Comparison of ENCODE assay signal across 24 cellular contexts in the genomic region with DNA sequence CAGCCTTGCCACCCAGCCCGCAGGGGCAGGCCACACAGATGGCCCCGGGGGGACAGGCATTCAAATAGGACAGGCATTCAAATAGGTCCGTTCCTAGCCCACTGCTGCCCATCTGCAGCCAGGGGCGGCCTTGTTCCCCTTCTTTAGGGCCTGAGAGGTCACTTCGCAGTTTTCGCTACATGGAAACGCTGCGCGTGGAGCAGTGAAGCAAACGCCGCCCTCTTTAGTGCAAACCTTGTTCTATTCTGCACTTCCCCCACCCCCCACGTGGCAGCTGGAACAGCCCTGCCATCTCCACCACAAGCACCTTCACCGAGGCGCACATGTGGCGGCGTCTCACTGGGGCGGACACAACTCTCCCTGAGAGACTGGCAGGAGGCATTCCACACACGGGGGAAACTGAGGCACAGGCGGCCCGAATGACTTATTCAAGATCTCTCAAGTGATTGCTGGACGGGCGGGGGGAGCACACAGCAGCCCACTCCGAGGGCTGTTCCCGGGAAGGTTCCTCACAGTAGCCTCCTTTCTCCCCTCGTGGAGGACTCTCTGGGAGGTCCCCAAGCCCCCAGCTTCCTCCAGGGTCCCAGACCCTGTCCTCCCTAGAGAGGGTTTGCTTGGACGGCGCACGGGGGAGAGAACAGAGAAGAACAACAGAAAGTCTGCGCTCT. TPM values are rescaled to one million over a fixed set of nuclear protein-coding genes. Genes with fewer than 3 reads are reported as not detected.
DNase-seq lines count a peak whose midpoint lies in the region; ATAC-seq, FAIRE-seq and TF ChIP-seq lines count a peak whose summit lies in the region.
"Had no signal": no experiment of that assay in that cellular context is flagged by ENCODE, and none has a peak within 500 bp of the region (broad histone marks: within the 10 kb centered on the region; RNA-seq: fewer than 3 reads in every experiment).

No MANE protein-coding gene starts in this region.

- peaks cover 9% of the 10 kb centered on the region; the same call in 1 of the 2 replicates for H4K20me1 ChIP-seq in K562 (replicated peaks; ENCODE audit: control insufficient read depth, insufficient read depth, low read length)

- H3K27ac ChIP-seq in K562 (ENCODE audit: extremely low read depth, low read depth, low read length) (no peak overlapping the region), tibial artery (no peak overlapping the region), left lung (no peak overlapping the region)
- H3K27ac ChIP-seq: neural progenitor cell, VCaP had no signal

- peaks cover 7 to 21% of the 10 kb centered on the region in 2 experiments; a peak in 4 of 5 replicates for H3K4me1 ChIP-seq in K562 (replicated peaks in 1 of 2; ENCODE audit: control insufficient read depth in 2 of 2, insufficient read depth in 2 of 2, low read length in 2 of 2)
- peaks cover 0 to 10% (median 5%) of the 10 kb centered on the region in 4 donors for H3K4me1 ChIP-seq in tibial artery
- H3K4me1 ChIP-seq in left lung: no peaks in the 10 kb centered on the region

- POLR2A ChIA-PET in K562 (lab: Yijun Ruan, JAX): interaction anchor here (0.8 kb wide), 1 partner anchor 9 kb away, joined by 3 read pairs; no protein-coding TSS in a partner anchor

- H3K79me2 ChIP-seq in K562 (ENCODE audit: control insufficient read depth, insufficient read depth, low read length): no peaks in the 10 kb centered on the region

- no peaks in the 10 kb centered on the region for H3K9me1 ChIP-seq in K562 (ENCODE audit: control insufficient read depth, insufficient read depth, low read length)

- TF ChIP-seq EP300 in K562 (IDR thresholded peaks at IDR 0.05; ENCODE audit: low read length): no peak

- H2AFZ ChIP-seq in K562 (ENCODE audit: low read depth, low read length): no peak overlapping the region

- peak overlapping the region in 1 of 2 experiments; percentile 67; a peak in 2 of 4 replicates for H3K9ac ChIP-seq in K562 (ENCODE audit: insufficient read depth in 1 of 2, low read depth in 2 of 2, low read length in 2 of 2)
- H3K9ac ChIP-seq: neural progenitor cell had no signal

- no peak overlapping the region for H3K4me2 ChIP-seq in K562 (ENCODE audit: insufficient read depth, low read length)
- H3K4me2 ChIP-seq: neural progenitor cell had no signal

- CTCF ChIA-PET in K562 (lab: Yijun Ruan, JAX; ENCODE audit: low intra/inter-chr PET ratio): no interaction called here

- no TSS peak for BruUV-seq in K562 (replicated peaks; lab: Mats Ljungman, UMichigan)

- TF ChIP-seq CTCF in K562 (IDR thresholded peaks at IDR 0.05 in 2 of 3, conservative IDR thresholded peaks at IDR 0.05 in 1 of 3; ENCODE audit: insufficient read depth in 2 of 3, low read depth in 1 of 3, low read length in 3 of 3): no peak
- no peak for TF ChIP-seq CTCF in tibial artery (IDR thresholded peaks at IDR 0.05)
- no peak for TF ChIP-seq CTCF in left lung (IDR thresholded peaks at IDR 0.05)

- H3K27me3 ChIP-seq in K562 (ENCODE audit: control insufficient read depth in 2 of 2, insufficient read depth in 2 of 2, low read length in 2 of 2) (peaks cover 37 to 63% of the 10 kb centered on the region in 2 experiments), tibial artery (peaks cover 0 to 34% of the 10 kb centered on the region in 2 donors), left lung (peaks cover 0 to 4% of the 10 kb centered on the region in 2 donors)
- H3K27me3 ChIP-seq: neural progenitor cell had no signal

- no peak for FAIRE-seq in K562 (lab: Jason Lieb, UNC)

- no peaks in the 10 kb centered on the region for H3K36me3 ChIP-seq in K562 (ENCODE audit: control insufficient read depth, insufficient read depth, low read length)
- no peaks in the 10 kb centered on the region for H3K36me3 ChIP-seq in tibial artery
- H3K36me3 ChIP-seq in left lung: no peaks in the 10 kb centered on the region
- H3K36me3 ChIP-seq: neural progenitor cell had no signal

- no peak overlapping the region for H3K4me3 ChIP-seq in K562
- H3K4me3 ChIP-seq in tibial artery: no peak overlapping the region
- no peak overlapping the region for H3K4me3 ChIP-seq in left lung
- H3K4me3 ChIP-seq: neural progenitor cell, skin epidermis had no signal

- WGBS in K562 (ENCODE audit: insufficient coverage, low coverage, missing lambda C conversion rate): 5% methylated on average over 21 of the region's 29 CpGs

- intact Hi-C loops in K562 (cut with micrococcal nuclease) (no loop called here), posterior cingulate gyrus (cut with DNase I) (loop anchor here (2.0 kb wide), 1 partner anchor 23 kb away; no protein-coding TSS in a partner anchor), tibial artery (cut with DNase I; ENCODE audit: low total_unique reads) (no loop called here), left lung (cut with DNase I) (no loop called here)

- TF ChIP-seq POLR2A in K562 (conservative IDR thresholded peaks at IDR 0.05): no peak

- ATAC-seq in K562 (no peak), HG03095 (IDR thresholded peaks at IDR 0.05; ENCODE audit: unreplicated experiment) (no peak), GM18498 (IDR thresholded peaks at IDR 0.05; ENCODE audit: unreplicated experiment) (no peak), left lung (no peak)
- ATAC-seq: activated naive CD8-positive, alpha-beta T cell treated with anti-CD3 and anti-CD28 coated beads, Interleukin-2, amount 50 U/mL, for 24 hours; activated T-cell treated with anti-CD3 and anti-CD28 coated beads, Interleukin-2, amount 50 U/mL, for 4 hours; PC-3; Right ventricle myocardium inferior had no signal

- in situ Hi-C loops in K562 (cut with MboI): no loop called here

- no peak for TF ChIP-seq RAD21 in K562 (CRISPR knock-in tag; conservative IDR thresholded peaks at IDR 0.05 in 1 of 2, IDR thresholded peaks at IDR 0.05 in 1 of 2)

- DNase-seq in K562 (ENCODE audit: extremely low read depth in 1 of 4, low spot score in 3 of 4) (no peak), inferior parietal cortex (ENCODE audit: extremely low spot score) (peak; percentile 53), posterior cingulate gyrus (peak in 8 of 10 donors; percentile 40 to 94 (median 68)), tibial artery (no peak), left lung (no peak)
- DNase-seq: activated CD4-positive, alpha-beta T cell treated with anti-CD3 and anti-CD28 coated beads, Interleukin-2, amount 10 ng/mL, durations not matched to agents 24 days and 14 days; activated gamma-delta T cell treated with Interleukin-2 at 50 U/mL for 16 hours; activated naive CD8-positive, alpha-beta T cell treated with anti-CD3 and anti-CD28 coated beads, Interleukin-2, amount 50 U/mL, for 24 hours; activated T-cell treated with anti-CD3 and anti-CD28 coated beads, Interleukin-2, amount 50 U/mL, for 4 hours; IMR-90; mammary epithelial cell; NCI-H1048; NCI-H187; NCI-H2171; NCI-H524 treated with DMSO at 0.1 percent for 48 hours; NK-92 treated with Interleukin-12 subunit alpha and Interleukin-12 subunit beta, amount 100 ng/mL, for 24 hours; PC-3 had no signal

- H3K9me3 ChIP-seq in K562 (replicated peaks; ENCODE audit: control insufficient read depth, insufficient read depth, low read depth, low read length) (no peaks in the 10 kb centered on the region), tibial artery (no peaks in the 10 kb centered on the region), left lung (no peaks in the 10 kb centered on the region)

TF ChIP-seq in K562, 482 proteins besides CTCF, POLR2A, EP300 and RAD21 (continues in another document):
- TF ChIP-seq ZNF253 (CRISPR knock-in tag; conservative IDR thresholded peaks at IDR 0.05) (no peak), MCM2 (IDR thresholded peaks at IDR 0.05; ENCODE audit: low read depth) (no peak), BCOR (IDR thresholded peaks at IDR 0.05) (peak; percentile 40; the same call in 1 of the 2 replicates)
- TF ChIP-seq, protein P1, sequence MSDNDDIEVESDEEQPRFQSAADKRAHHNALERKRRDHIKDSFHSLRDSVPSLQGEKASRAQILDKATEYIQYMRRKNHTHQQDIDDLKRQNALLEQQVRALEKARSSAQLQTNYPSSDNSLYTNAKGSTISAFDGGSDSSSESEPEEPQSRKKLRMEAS (CRISPR knock-in tag; IDR thresholded peaks at IDR 0.05): peak; percentile 24; the same call in 1 of the 2 replicates

RNA-seq across cellular contexts. Expression of gene FA2H, which starts 26.4 kb away (rescaled TPM):
- total RNA-seq in K562 (2011; cell fraction: chromatin; rRNA removed; ENCODE audit: low replicate concordance): not detected in 2 replicates
- not detected in 2 replicates for total RNA-seq in K562 (2011; cell fraction: nucleolus; rRNA removed)
- total RNA-seq in K562 (2011; cell fraction: nucleoplasm; rRNA removed): not detected in 2 replicates
- total RNA-seq in K562 (2014; rRNA removed) (not detected in 2 replicates), K562 (2014; rRNA removed; fragmentation: Illumina TruSeq; extraction: Trizol) (not detected in 2 replicates), K562 (2015; rRNA removed; fragmentation: Illumina TruSeq; extraction: Trizol) (not detected in 2 replicates), K562 (2021) (not detected in 2 replicates), left lung (1 to 10 TPM; 6.5 to 7.3 TPM)
- polyA plus RNA-seq in K562 (2011; rRNA removed) (not detected in 2 replicates), K562 (2014; fragmentation: Illumina TruSeq; extraction: Trizol) (not detected in 2 replicates), K562 (2014; fragmentation: Nextera tagmentation; extraction: Ambion mirVana) (not detected), K562 (2014; rRNA removed) (not detected in 2 replicates)
- not detected in 2 replicates for polyA plus RNA-seq in K562 (2011; cell fraction: cytosol; rRNA removed)
- not detected in 2 replicates for polyA plus RNA-seq in K562 (2011; cell fraction: nucleus; rRNA removed)
- polyA plus RNA-seq in K562 (2012): not detected in 2 replicates
- not detected in 2 replicates for polyA minus RNA-seq in K562 (2011; rRNA and poly(A)+ RNA removed)
- polyA minus RNA-seq in K562 (2011; cell fraction: cytosol; rRNA and poly(A)+ RNA removed): not detected in 2 replicates
- polyA minus RNA-seq in K562 (2011; cell fraction: nucleus; rRNA and poly(A)+ RNA removed): not detected in 2 replicates
- total RNA-seq: activated CD4-positive, alpha-beta T cell treated with anti-CD3 and anti-CD28 coated beads, Interleukin-2, amount 10 ng/mL, durations not matched to agents 24 days and 14 days; Daoy; IMR-90; mammary epithelial cell had no signal
- polyA plus RNA-seq: IMR-90 had no signal

RNA-seq across cellular contexts. Expression of gene MLKL, which starts 47.5 kb away (rescaled TPM):
- total RNA-seq in K562 (2011; cell fraction: chromatin; rRNA removed; ENCODE audit: low replicate concordance): 4.5 and 5.4 TPM in 2 replicates
- 2.3 and 3.6 TPM in 2 replicates for total RNA-seq in K562 (2011; cell fraction: nucleolus; rRNA removed)
- 3.8 and 4.8 TPM in 2 replicates for total RNA-seq in K562 (2011; cell fraction: nucleoplasm; rRNA removed)
- 5.0 and 8.9 TPM in 2 replicates for total RNA-seq in K562 (2014; rRNA removed)
- total RNA-seq in K562 (2014; rRNA removed; fragmentation: Illumina TruSeq; extraction: Trizol): 4.2 and 4.3 TPM in 2 replicates
- total RNA-seq in K562 (2015; rRNA removed; fragmentation: Illumina TruSeq; extraction: Trizol): 5.9 and 6.1 TPM in 2 replicates
- 5.1 and 5.6 TPM in 2 replicates for total RNA-seq in K562 (2021)
- 1.9 and 5.8 TPM in 2 replicates for polyA plus RNA-seq in K562 (2011; rRNA removed)
- 1.0 and 2.2 TPM in 2 replicates for polyA plus RNA-seq in K562 (2011; cell fraction: cytosol; rRNA removed)
- 7.8 and 17.0 TPM in 2 replicates for polyA plus RNA-seq in K562 (2011; cell fraction: nucleus; rRNA removed)
- 5.6 and 7.1 TPM in 2 replicates for polyA plus RNA-seq in K562 (2012)
- 4.1 and 5.4 TPM in 2 replicates for polyA plus RNA-seq in K562 (2014; fragmentation: Illumina TruSeq; extraction: Trizol)
- polyA plus RNA-seq in K562 (2014; fragmentation: Nextera tagmentation; extraction: Ambion mirVana): 1 to 10 TPM; 1.6 to 2.1 TPM
- 4.8 and 5.8 TPM in 2 replicates for polyA plus RNA-seq in K562 (2014; rRNA removed)
- 1.5 and 5.0 TPM in 2 replicates for polyA minus RNA-seq in K562 (2011; rRNA and poly(A)+ RNA removed)
- polyA minus RNA-seq in K562 (2011; cell fraction: cytosol; rRNA and poly(A)+ RNA removed): 1.7 and 3.9 TPM in 2 replicates
- 2.2 and 5.8 TPM in 2 replicates for polyA minus RNA-seq in K562 (2011; cell fraction: nucleus; rRNA and poly(A)+ RNA removed)
- total RNA-seq in left lung: 10 to 100 TPM; 17.9 to 40.5 TPM

Comparison
In these comparisons a context has a peak if more than half of its experiments do, and no peak if none do; other contexts are left out.
1. DNase-seq: peak in inferior parietal cortex (single experiment) and posterior cingulate gyrus (8 of 10); none in K562 (0 of 4), tibial artery (0 of 2) and left lung (0 of 2).
2. RNA of gene FA2H, which starts 26.4 kb away (total RNA-seq): 6.5 to 7.3 TPM in left lung; not detected in K562; every median in the first group is over 4 times any median in the second.